Comparison of ENCODE assay signal across 12 cellular contexts in the genomic region with DNA sequence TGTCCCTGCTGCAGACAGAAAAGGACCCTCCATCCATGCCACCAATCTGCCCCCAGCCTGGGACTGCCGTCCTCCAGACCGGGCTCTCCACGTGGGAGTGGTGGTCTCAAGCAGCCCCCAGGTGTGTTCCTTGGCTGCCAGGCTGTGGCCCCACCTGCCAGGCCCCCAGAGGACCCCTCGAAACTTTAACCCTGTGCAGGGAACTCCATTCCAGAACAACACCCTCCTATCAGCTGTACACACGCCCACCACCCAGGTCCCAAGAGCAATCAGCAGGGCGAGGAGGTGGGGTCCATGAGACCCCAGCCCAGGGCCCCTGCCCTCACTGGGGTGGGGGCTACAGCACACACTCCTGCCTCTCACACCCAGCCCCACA. TPM values are rescaled to one million over a fixed set of nuclear protein-coding genes. Genes with fewer than 3 reads are reported as not detected.
DNase-seq lines count a peak whose midpoint lies in the region; ATAC-seq and TF ChIP-seq lines count a peak whose summit lies in the region.
"Had no signal": no experiment of that assay in that cellular context is flagged by ENCODE, and none has a peak within 500 bp of the region (broad histone marks: within the 10 kb centered on the region; RNA-seq: fewer than 3 reads in every experiment).

No MANE protein-coding gene starts in this region.

- ATAC-seq in activated CD8-positive, alpha-beta memory T cell treated with anti-CD3 and anti-CD28 coated beads, Interleukin-2, amount 10 ng/mL, durations not matched to agents 7 days and 5 days, result no peak
- no peak for ATAC-seq in GM21786 (IDR thresholded peaks at IDR 0.05; ENCODE audit: unreplicated experiment)

- peak overlapping the region; percentile 61 for H3K9ac ChIP-seq in NT2/D1 (ENCODE audit: insufficient read length, low read depth)

- H3K27me3 ChIP-seq in NT2/D1 (ENCODE audit: insufficient read depth, insufficient read length), result peaks cover 28% of the 10 kb centered on the region
- peaks cover 5% of the 10 kb centered on the region for H3K27me3 ChIP-seq in ectodermal cell (ENCODE audit: control insufficient read depth, insufficient read depth, low read length, poor library complexity, severe bottlenecking)

- no peak for DNase-seq in activated CD8-positive, alpha-beta memory T cell treated with anti-CD3 and anti-CD28 coated beads, Interleukin-2, amount 10 ng/mL, durations not matched to agents 7 days and 5 days
- no peak for DNase-seq in activated CD8-positive, alpha-beta memory T cell treated with anti-CD3 and anti-CD28 coated beads, Interleukin-2, amount 50 U/mL, for 4 hours
- DNase-seq in NT2/D1 (ENCODE audit: low read depth, low spot score) (no peak), progenitor cell of endocrine pancreas (ENCODE audit: low spot score, unreplicated experiment) (no peak), Ammon's horn (ENCODE audit: low spot score) (no peak)
- DNase-seq in stimulated activated CD4-positive, alpha-beta T cell treated with anti-CD3 and anti-CD28 coated beads, Interleukin-15, amount 100 ng/mL, for 24 hours, result no peak
- DNase-seq: activated CD4-positive, alpha-beta T cell treated with anti-CD3 and anti-CD28 coated beads, Interleukin-2, amount 50 U/mL, for 4 hours; NCI-H1092 had no signal

- H3K9me3 ChIP-seq in NT2/D1 (ENCODE audit: insufficient read depth, low read length) (no peaks in the 10 kb centered on the region), ectodermal cell (ENCODE audit: control insufficient read depth, low read length) (no peaks in the 10 kb centered on the region)

- no peaks in the 10 kb centered on the region for H3K36me3 Mint-ChIP-seq in activated CD8-positive, alpha-beta memory T cell treated with anti-CD3 and anti-CD28 coated beads, Interleukin-2, amount 10 ng/mL, durations not matched to agents 7 days and 5 days
- no peaks in the 10 kb centered on the region for H3K36me3 Mint-ChIP-seq in progenitor cell of endocrine pancreas (ENCODE audit: insufficient read depth)

- H3K27ac ChIP-seq in ectodermal cell (ENCODE audit: insufficient read depth, low read depth, low read length, poor library complexity, severe bottlenecking), result no peak overlapping the region

- peaks cover 21% of the 10 kb centered on the region for H3K4me1 Mint-ChIP-seq in activated CD8-positive, alpha-beta memory T cell treated with anti-CD3 and anti-CD28 coated beads, Interleukin-2, amount 10 ng/mL, durations not matched to agents 7 days and 5 days
- peaks cover 5% of the 10 kb centered on the region for H3K4me1 Mint-ChIP-seq in progenitor cell of endocrine pancreas (ENCODE audit: low read depth)

- peaks cover 5% of the 10 kb centered on the region for H3K27me3 Mint-ChIP-seq in activated CD8-positive, alpha-beta memory T cell treated with anti-CD3 and anti-CD28 coated beads, Interleukin-2, amount 10 ng/mL, durations not matched to agents 7 days and 5 days
- peaks cover 18% of the 10 kb centered on the region for H3K27me3 Mint-ChIP-seq in progenitor cell of endocrine pancreas

- H3K36me3 ChIP-seq in NT2/D1 (ENCODE audit: insufficient read depth, insufficient read length, low read length) (peaks cover 35% of the 10 kb centered on the region), ectodermal cell (ENCODE audit: control insufficient read depth, insufficient read depth, low read length) (peaks cover 4% of the 10 kb centered on the region)

- H3K9me3 Mint-ChIP-seq in activated CD8-positive, alpha-beta memory T cell treated with anti-CD3 and anti-CD28 coated beads, Interleukin-2, amount 10 ng/mL, durations not matched to agents 7 days and 5 days (ENCODE audit: low read depth), result no peaks in the 10 kb centered on the region
- no peaks in the 10 kb centered on the region for H3K9me3 Mint-ChIP-seq in progenitor cell of endocrine pancreas (ENCODE audit: low read depth)

- 91 to 94% methylated on average over 6 of the region's 6 CpGs for WGBS in ectodermal cell, 2 experiments

- peak overlapping the region; percentile 11 for H3K4me3 ChIP-seq in NT2/D1 (ENCODE audit: insufficient read length, low read depth)
- peak overlapping the region; percentile 15 for H3K4me3 ChIP-seq in ectodermal cell (ENCODE audit: insufficient read depth, low read depth, low read length)

- H3K4me1 ChIP-seq in NT2/D1 (ENCODE audit: insufficient read depth, insufficient read length) (peaks cover 20% of the 10 kb centered on the region), ectodermal cell (ENCODE audit: control insufficient read depth, insufficient read depth, low read length) (no peaks in the 10 kb centered on the region)

- CTCF ChIA-PET in activated CD8-positive, alpha-beta memory T cell treated with anti-CD3 and anti-CD28 coated beads, Interleukin-2, amount 10 ng/mL, durations not matched to agents 7 days and 5 days (lab: Charles Lee), result interaction anchor here (1.2 kb wide), 1 partner anchor 24 kb away, joined by 4 read pairs; no protein-coding TSS in a partner anchor

- H3K4me3 Mint-ChIP-seq in activated CD8-positive, alpha-beta memory T cell treated with anti-CD3 and anti-CD28 coated beads, Interleukin-2, amount 10 ng/mL, durations not matched to agents 7 days and 5 days, result peak overlapping the region; percentile 43
- H3K4me3 Mint-ChIP-seq in progenitor cell of endocrine pancreas (ENCODE audit: low read depth), result peak overlapping the region; percentile 79

- no peak for TF ChIP-seq CTCF in progenitor cell of endocrine pancreas (IDR thresholded peaks at IDR 0.05; ENCODE audit: unreplicated experiment)

- H3K27ac Mint-ChIP-seq in activated CD8-positive, alpha-beta memory T cell treated with anti-CD3 and anti-CD28 coated beads, Interleukin-2, amount 10 ng/mL, durations not matched to agents 7 days and 5 days, result no peak overlapping the region
- no peak overlapping the region for H3K27ac Mint-ChIP-seq in progenitor cell of endocrine pancreas

RNA-seq across cellular contexts. Expression of a gene that starts 1.4 kb away (rescaled TPM):
- total RNA-seq in activated CD8-positive, alpha-beta memory T cell treated with anti-CD3 and anti-CD28 coated beads, Interleukin-2, amount 10 ng/mL, durations not matched to agents 7 days and 5 days, result 10 to 100 TPM; 27.7 to 61.7 TPM
- polyA plus RNA-seq in ectodermal cell (2013, experiment 1 of 4), result 87.0 TPM
- 77.7 TPM for polyA plus RNA-seq in ectodermal cell (2013, experiment 2 of 4)
- 65.9 TPM for polyA plus RNA-seq in ectodermal cell (2013, experiment 3 of 4)
- 71.9 TPM for polyA plus RNA-seq in ectodermal cell (2013, experiment 4 of 4)
- 65.0 and 65.6 TPM in 2 replicates for total RNA-seq in progenitor cell of endocrine pancreas

RNA-seq across cellular contexts. Expression of a gene that starts 8.2 kb away (rescaled TPM):
- total RNA-seq in activated CD8-positive, alpha-beta memory T cell treated with anti-CD3 and anti-CD28 coated beads, Interleukin-2, amount 10 ng/mL, durations not matched to agents 7 days and 5 days, result 10 to 100 TPM; 20.2 to 23.8 TPM
- 19.5 TPM for polyA plus RNA-seq in ectodermal cell (2013, experiment 1 of 4)
- polyA plus RNA-seq in ectodermal cell (2013, experiment 2 of 4), result 16.7 TPM
- 12.0 TPM for polyA plus RNA-seq in ectodermal cell (2013, experiment 3 of 4)
- polyA plus RNA-seq in ectodermal cell (2013, experiment 4 of 4), result 12.7 TPM
- 29.5 and 30.2 TPM in 2 replicates for total RNA-seq in progenitor cell of endocrine pancreas

RNA-seq across cellular contexts. Expression of a gene that starts 11.3 kb away (rescaled TPM):
- total RNA-seq in activated CD8-positive, alpha-beta memory T cell treated with anti-CD3 and anti-CD28 coated beads, Interleukin-2, amount 10 ng/mL, durations not matched to agents 7 days and 5 days, result not detected
- polyA plus RNA-seq in ectodermal cell (2013, experiment 1 of 4), result not detected
- 0.12 TPM for polyA plus RNA-seq in ectodermal cell (2013, experiment 2 of 4)
- 0.21 TPM for polyA plus RNA-seq in ectodermal cell (2013, experiment 3 of 4)
- polyA plus RNA-seq in ectodermal cell (2013, experiment 4 of 4), result 0.20 TPM
- total RNA-seq in progenitor cell of endocrine pancreas, result not detected in 2 replicates
- total RNA-seq: glomerular endothelial cell, mononuclear cell had no signal

RNA-seq across cellular contexts. Expression of a gene that starts 17.7 kb away (rescaled TPM):
- total RNA-seq in activated CD8-positive, alpha-beta memory T cell treated with anti-CD3 and anti-CD28 coated beads, Interleukin-2, amount 10 ng/mL, durations not matched to agents 7 days and 5 days, result 10 to 100 TPM; 55.1 to 61.0 TPM
- 16.9 TPM for polyA plus RNA-seq in ectodermal cell (2013, experiment 1 of 4)
- 17.6 TPM for polyA plus RNA-seq in ectodermal cell (2013, experiment 2 of 4)
- polyA plus RNA-seq in ectodermal cell (2013, experiment 3 of 4), result 14.1 TPM
- polyA plus RNA-seq in ectodermal cell (2013, experiment 4 of 4), result 19.3 TPM
- 32.4 and 34.0 TPM in 2 replicates for total RNA-seq in progenitor cell of endocrine pancreas

RNA-seq across cellular contexts. Expression of a gene that starts 24.5 kb away (rescaled TPM):
- total RNA-seq in activated CD8-positive, alpha-beta memory T cell treated with anti-CD3 and anti-CD28 coated beads, Interleukin-2, amount 10 ng/mL, durations not matched to agents 7 days and 5 days, result 10 to 100 TPM; 48.5 TPM
- polyA plus RNA-seq in ectodermal cell (2013, experiment 1 of 4), result 12.8 TPM
- polyA plus RNA-seq in ectodermal cell (2013, experiment 2 of 4), result 14.9 TPM
- 9.1 TPM for polyA plus RNA-seq in ectodermal cell (2013, experiment 3 of 4)
- 10.1 TPM for polyA plus RNA-seq in ectodermal cell (2013, experiment 4 of 4)
- 93.2 and 95.2 TPM in 2 replicates for total RNA-seq in progenitor cell of endocrine pancreas
